Comparison of ENCODE assay signal across 28 cellular contexts in the genomic region with DNA sequence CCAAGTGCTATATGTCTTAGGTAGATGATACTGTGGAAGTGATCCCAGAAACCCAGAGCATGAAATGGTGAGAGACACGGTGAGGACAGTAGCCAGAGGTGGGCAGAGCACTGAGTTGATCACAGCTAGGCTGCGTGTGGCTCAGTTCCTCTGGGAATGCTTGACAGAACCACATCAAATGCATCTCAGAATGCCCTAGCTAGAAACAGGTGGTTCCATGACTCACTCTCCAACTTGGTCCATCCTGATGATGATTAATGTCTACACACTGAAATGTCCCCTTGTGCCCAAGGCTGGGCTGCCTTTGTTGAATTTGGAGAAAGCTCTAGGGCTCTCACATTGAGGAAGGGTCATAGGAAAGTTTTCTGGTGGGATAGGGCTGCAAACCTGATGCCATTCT.
"Had no signal": no experiment of that assay in that cellular context is flagged by ENCODE, and none has a peak within 500 bp of the region (broad histone marks: within the 10 kb centered on the region; RNA-seq: fewer than 3 reads in every experiment).

No MANE protein-coding gene starts in this region.

- H3K79me2 ChIP-seq: parathyroid adenoma had no signal

- DNase-seq: effector CD8-positive, alpha-beta T cell; endodermal cell; foreskin melanocyte; glutamatergic neuron; heart right ventricle; hippocampal formation; kidney glomerular epithelial cell; left ventricle myocardium superior; lower lobe of right lung; naive B cell; right lobe of liver; stimulated activated CD4-positive, alpha-beta T cell treated with anti-CD3 and anti-CD28 coated beads, Interleukin-12 subunit alpha, Interleukin-12 subunit beta, amount 100 ng/mL, for 4 hours; stimulated activated CD4-positive, alpha-beta T cell treated with anti-CD3 and anti-CD28 coated beads, Interleukin-1b, Interleukin-23, amount 100 ng/mL, for 48 hours; stimulated activated CD4-positive, alpha-beta T cell treated with anti-CD3 and anti-CD28 coated beads, Interleukin-4, amount 100 ng/mL, for 1 hour; stimulated activated CD8-positive, alpha-beta memory T cell treated with anti-CD3 and anti-CD28 coated beads, Interleukin-4, amount 100 ng/mL, for 48 hours; stimulated activated naive CD4-positive, alpha-beta T cell; stimulated activated naive CD8-positive, alpha-beta T cell treated with anti-CD3 and anti-CD28 coated beads, Interleukin-15, amount 100 ng/mL, for 72 hours; thyroid gland had no signal

- H3K4me3 ChIP-seq: esophagus muscularis mucosa, heart right ventricle, lower lobe of right lung, right lobe of liver, smooth muscle cell, suprapubic skin, thyroid gland had no signal

- H3K9me3 Mint-ChIP-seq: endodermal cell; memory B cell; natural killer cell treated with Interleukin-12 subunit alpha and Interleukin-12 subunit beta and Interleukin-15 and Interleukin-18, amount 100 ng/mL, for 72 hours; stimulated activated naive CD8-positive, alpha-beta T cell treated with anti-CD3 and anti-CD28 coated beads, Interleukin-15, amount 100 ng/mL, for 72 hours; type B pancreatic cell had no signal

- H3K4me3 Mint-ChIP-seq: endodermal cell; memory B cell; naive B cell; natural killer cell treated with Interleukin-12 subunit alpha and Interleukin-12 subunit beta and Interleukin-15 and Interleukin-18, amount 100 ng/mL, for 72 hours; neural crest cell; stimulated activated naive CD8-positive, alpha-beta T cell treated with anti-CD3 and anti-CD28 coated beads, Interleukin-15, amount 100 ng/mL, for 72 hours; type B pancreatic cell had no signal

- H3K27ac ChIP-seq: esophagus muscularis mucosa, heart right ventricle, lower lobe of right lung, neutrophil, parathyroid adenoma, right lobe of liver, suprapubic skin, thyroid gland had no signal

- H3K9me3 ChIP-seq: esophagus muscularis mucosa, heart right ventricle, lower lobe of right lung, neutrophil, right lobe of liver, suprapubic skin, thyroid gland had no signal

- H3K4me1 Mint-ChIP-seq: endodermal cell; memory B cell; naive B cell; neural crest cell; stimulated activated naive CD8-positive, alpha-beta T cell treated with anti-CD3 and anti-CD28 coated beads, Interleukin-15, amount 100 ng/mL, for 72 hours had no signal

- H3K36me3 Mint-ChIP-seq: memory B cell; naive B cell; natural killer cell treated with Interleukin-12 subunit alpha and Interleukin-12 subunit beta and Interleukin-15 and Interleukin-18, amount 100 ng/mL, for 72 hours; type B pancreatic cell had no signal

- H2AFZ ChIP-seq: parathyroid adenoma had no signal

- H3K4me1 ChIP-seq: esophagus muscularis mucosa, heart right ventricle, parathyroid adenoma, right lobe of liver, suprapubic skin, thyroid gland had no signal

- H3K27me3 ChIP-seq: esophagus muscularis mucosa, right lobe of liver, suprapubic skin, thyroid gland had no signal

- H3K27me3 Mint-ChIP-seq: progenitor cell of endocrine pancreas; stimulated activated naive CD8-positive, alpha-beta T cell treated with anti-CD3 and anti-CD28 coated beads, Interleukin-15, amount 100 ng/mL, for 72 hours had no signal

- ATAC-seq: heart right ventricle; left ventricle myocardium superior; lower lobe of right lung; natural killer cell treated with Interleukin-12 subunit alpha and Interleukin-12 subunit beta and Interleukin-15 and Interleukin-18, amount 100 ng/mL, for 72 hours; right lobe of liver; stimulated activated naive CD8-positive, alpha-beta T cell treated with anti-CD3 and anti-CD28 coated beads, Interleukin-15, amount 100 ng/mL, for 72 hours had no signal

- H3K27ac Mint-ChIP-seq: endodermal cell; memory B cell; naive B cell; natural killer cell treated with Interleukin-12 subunit alpha and Interleukin-12 subunit beta and Interleukin-15 and Interleukin-18, amount 100 ng/mL, for 72 hours; progenitor cell of endocrine pancreas; stimulated activated naive CD8-positive, alpha-beta T cell treated with anti-CD3 and anti-CD28 coated beads, Interleukin-15, amount 100 ng/mL, for 72 hours; type B pancreatic cell had no signal

- H3K9ac ChIP-seq: parathyroid adenoma had no signal

- H3K4me2 ChIP-seq: smooth muscle cell had no signal

- H3K36me3 ChIP-seq: esophagus muscularis mucosa, heart right ventricle, lower lobe of right lung, neutrophil, right lobe of liver, suprapubic skin, thyroid gland had no signal
